Comparison of ENCODE assay signal across 7 cellular contexts in genomic region chr11:40316171-40316570, GRCh38.
"Had no signal": no experiment of that assay in that cellular context is flagged by ENCODE, and none has a peak within 500 bp of the region (broad histone marks: within the 10 kb centered on the region; RNA-seq: fewer than 3 reads in every experiment).

No MANE protein-coding gene starts in this region.

- ATAC-seq: HCT116 had no signal

- H3K27ac ChIP-seq: GM23248 had no signal

- H3K9me3 Mint-ChIP-seq: HFFc6 had no signal

- H3K27ac Mint-ChIP-seq: HFFc6 had no signal

- H3K9ac ChIP-seq: GM23248 had no signal

- H3K36me3 ChIP-seq: HAP-1 had no signal

- H2AFZ ChIP-seq: GM23248 had no signal

- H3K4me3 Mint-ChIP-seq: HFFc6 had no signal

- H3K4me3 ChIP-seq: GM23248, HAP-1 had no signal

- H3K9me3 ChIP-seq: HAP-1 had no signal

- DNase-seq: GM23248, GOT3, H7, HFFc6, IMR-90 had no signal

- H3K4me1 ChIP-seq: HAP-1 had no signal
